Comparison of ENCODE assay signal across 2 cellular contexts in genomic region chr6:74410630-74411029, GRCh38.
A peak's percentile ranks its signal among the peaks of the same experiment; 100 is the strongest.
TF ChIP-seq lines count a peak whose summit lies in the region.

No MANE protein-coding gene starts in this region.

TF ChIP-seq in IMR-90, 13 proteins besides CTCF, POLR2A, EP300 and RAD21:
- TF ChIP-seq MXI1 (IDR thresholded peaks at IDR 0.05; ENCODE audit: borderline replicate concordance, low read depth, low read length) (no peak), BHLHE40 (IDR thresholded peaks at IDR 0.05; ENCODE audit: low read depth, low read length) (no peak), FOS (IDR thresholded peaks at IDR 0.05; ENCODE audit: low read depth, low read length) (no peak), NFE2L2 (IDR thresholded peaks at IDR 0.05; ENCODE audit: low read depth, low read length) (no peak), SMC3 (IDR thresholded peaks at IDR 0.05; ENCODE audit: low read depth, low read length) (no peak), RCOR1 (IDR thresholded peaks at IDR 0.05; ENCODE audit: insufficient replicate concordance, low read length) (no peak), MAFK (IDR thresholded peaks at IDR 0.05; ENCODE audit: low read depth, low read length) (no peak), MAZ (IDR thresholded peaks at IDR 0.05; ENCODE audit: borderline replicate concordance, low read depth, low read length) (no peak), CEBPB (IDR thresholded peaks at IDR 0.05; ENCODE audit: low read depth, low read length) (no peak), RFX5 (IDR thresholded peaks at IDR 0.05; ENCODE audit: low read depth, low read length) (no peak), CHD1 (IDR thresholded peaks at IDR 0.05; ENCODE audit: low read depth, low read length) (no peak)
- TF ChIP-seq, protein P1, sequence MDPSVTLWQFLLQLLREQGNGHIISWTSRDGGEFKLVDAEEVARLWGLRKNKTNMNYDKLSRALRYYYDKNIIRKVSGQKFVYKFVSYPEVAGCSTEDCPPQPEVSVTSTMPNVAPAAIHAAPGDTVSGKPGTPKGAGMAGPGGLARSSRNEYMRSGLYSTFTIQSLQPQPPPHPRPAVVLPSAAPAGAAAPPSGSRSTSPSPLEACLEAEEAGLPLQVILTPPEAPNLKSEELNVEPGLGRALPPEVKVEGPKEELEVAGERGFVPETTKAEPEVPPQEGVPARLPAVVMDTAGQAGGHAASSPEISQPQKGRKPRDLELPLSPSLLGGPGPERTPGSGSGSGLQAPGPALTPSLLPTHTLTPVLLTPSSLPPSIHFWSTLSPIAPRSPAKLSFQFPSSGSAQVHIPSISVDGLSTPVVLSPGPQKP (IDR thresholded peaks at IDR 0.05; ENCODE audit: borderline replicate concordance, low read depth, low read length): no peak
- TF ChIP-seq, protein P2, sequence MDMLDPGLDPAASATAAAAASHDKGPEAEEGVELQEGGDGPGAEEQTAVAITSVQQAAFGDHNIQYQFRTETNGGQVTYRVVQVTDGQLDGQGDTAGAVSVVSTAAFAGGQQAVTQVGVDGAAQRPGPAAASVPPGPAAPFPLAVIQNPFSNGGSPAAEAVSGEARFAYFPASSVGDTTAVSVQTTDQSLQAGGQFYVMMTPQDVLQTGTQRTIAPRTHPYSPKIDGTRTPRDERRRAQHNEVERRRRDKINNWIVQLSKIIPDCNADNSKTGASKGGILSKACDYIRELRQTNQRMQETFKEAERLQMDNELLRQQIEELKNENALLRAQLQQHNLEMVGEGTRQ (IDR thresholded peaks at IDR 0.05; ENCODE audit: low read depth, low read length): no peak

TF ChIP-seq in GM12878, 131 proteins besides CTCF, POLR2A, EP300 and RAD21:
- TF ChIP-seq CHD4 (IDR thresholded peaks at IDR 0.05): no peak
- peak; percentile 25; the same call in 1 of the 2 replicates for TF ChIP-seq MTA2 (IDR thresholded peaks at IDR 0.05; ENCODE audit: low read depth)
